ENCODE assay signal across 21 cellular contexts in the genomic region with DNA sequence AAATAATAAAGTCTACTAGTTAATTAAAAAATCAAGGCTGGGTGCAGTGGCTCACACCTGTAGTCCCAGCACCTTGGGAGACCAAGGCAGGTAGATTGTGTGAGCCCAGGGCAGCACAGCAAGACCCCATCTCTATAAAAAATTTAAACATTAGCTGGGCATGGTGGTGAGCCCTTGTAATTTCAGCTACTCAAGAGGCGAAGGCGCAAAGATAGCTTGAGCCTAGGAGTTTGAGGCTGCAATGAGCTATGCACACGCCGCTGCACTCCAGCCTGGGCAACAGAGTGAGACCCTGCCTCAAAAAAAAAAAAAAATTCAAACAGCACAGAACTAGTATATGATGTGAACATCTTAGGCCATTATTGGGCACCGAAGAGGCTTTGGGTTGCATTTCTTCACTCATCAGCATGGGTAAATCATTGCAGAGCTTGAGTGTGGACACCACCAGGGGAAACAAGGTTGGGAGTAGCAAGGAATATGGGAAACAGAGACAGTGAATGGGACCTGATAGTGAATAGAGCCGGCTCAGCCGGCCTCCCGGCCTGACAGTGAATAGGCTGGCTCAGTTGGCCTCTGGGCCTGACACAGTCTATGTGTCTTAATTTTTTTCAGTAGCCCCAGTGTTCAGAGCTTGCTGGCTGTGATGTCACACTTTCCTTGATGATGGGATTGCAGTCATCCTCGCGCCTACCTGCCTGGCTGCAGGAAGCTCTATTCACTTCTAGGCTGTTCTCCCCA.
DNase-seq lines count a peak whose midpoint lies in the region; ATAC-seq and TF ChIP-seq lines count a peak whose summit lies in the region.
"Had no signal": no experiment of that assay in that cellular context is flagged by ENCODE, and none has a peak within 500 bp of the region (broad histone marks: within the 10 kb centered on the region; RNA-seq: fewer than 3 reads in every experiment).

No MANE protein-coding gene starts in this region.

- WGBS in suprapubic skin = 95% methylated on average over 10 of the region's 10 CpGs

- no peaks in the 10 kb centered on the region for H3K9me3 ChIP-seq in CD4-positive, CD25-positive, alpha-beta regulatory T cell (ENCODE audit: control insufficient read depth in 2 of 2, low read length in 2 of 2)
- H3K9me3 ChIP-seq in suprapubic skin = no peaks in the 10 kb centered on the region
- H3K9me3 ChIP-seq: testis had no signal

- no peaks in the 10 kb centered on the region for H3K36me3 ChIP-seq in CD4-positive, CD25-positive, alpha-beta regulatory T cell (ENCODE audit: control insufficient read depth, insufficient read depth, low read length)
- H3K36me3 ChIP-seq in suprapubic skin = no peaks in the 10 kb centered on the region
- H3K36me3 ChIP-seq: BLaER1 had no signal

- DNase-seq in CD4-positive, CD25-positive, alpha-beta regulatory T cell = no peak
- no peak for DNase-seq in WTC11 (ENCODE audit: low spot score)
- DNase-seq in suprapubic skin (ENCODE audit: low spot score in 2 of 2) = no peak
- no peak for DNase-seq in NCI-H82 treated with DMSO at 0.1 percent for 48 hours (lab: John Stamatoyannopoulos, UW; ENCODE audit: unreplicated experiment)
- DNase-seq: ACHN; DND-41; effector CD4-positive, alpha-beta T cell; naive B cell; NCI-H1436; RPMI8226; testis had no signal

- POLR2A ChIA-PET in WTC11 (lab: Charles Lee) = no interaction called here

- peaks cover 20% of the 10 kb centered on the region for H3K4me1 ChIP-seq in CD4-positive, CD25-positive, alpha-beta regulatory T cell (ENCODE audit: control insufficient read depth, insufficient read depth, low read length, poor library complexity, severe bottlenecking)
- peaks cover 32% of the 10 kb centered on the region for H3K4me1 ChIP-seq in suprapubic skin
- H3K4me1 ChIP-seq: parathyroid adenoma had no signal

- TF ChIP-seq POLR2A in suprapubic skin (IDR thresholded peaks at IDR 0.05) = no peak

- H3K27ac Mint-ChIP-seq in CD4-positive, CD25-positive, alpha-beta regulatory T cell = peak overlapping the region; percentile 56 to 95 (median 80)
- H3K27ac Mint-ChIP-seq in WTC11 (no peak overlapping the region), nephron (peak overlapping the region; percentile 61 to 98 (median 87))
- H3K27ac Mint-ChIP-seq: activated naive CD4-positive, alpha-beta T cell treated with anti-CD3 and anti-CD28 coated beads, Interleukin-2, amount 50 U/mL, for 72 hours; memory B cell had no signal

- H3K4me3 Mint-ChIP-seq in CD4-positive, CD25-positive, alpha-beta regulatory T cell = no peak overlapping the region
- H3K4me3 Mint-ChIP-seq in WTC11 = no peak overlapping the region
- H3K4me3 Mint-ChIP-seq in nephron = no peak overlapping the region
- H3K4me3 Mint-ChIP-seq: memory B cell, naive B cell had no signal

- CTCF ChIA-PET in WTC11 (lab: Charles Lee) = interaction anchor here (0.6 to 0.8 kb wide), 3 partner anchors 49 to 295 kb away, joined by 3 to 4 read pairs (median 3); no protein-coding TSS in a partner anchor

- peaks cover 0 to 3% (median 0%) of the 10 kb centered on the region in 7 donors for H3K9me3 Mint-ChIP-seq in CD4-positive, CD25-positive, alpha-beta regulatory T cell
- H3K9me3 Mint-ChIP-seq in WTC11 (peaks cover 5% of the 10 kb centered on the region; the same call in 1 of the 2 replicates), nephron (peaks cover 3% of the 10 kb centered on the region)
- H3K9me3 Mint-ChIP-seq: activated naive CD4-positive, alpha-beta T cell treated with anti-CD3 and anti-CD28 coated beads, Interleukin-2, amount 50 U/mL, for 72 hours; memory B cell had no signal

- no peaks in the 10 kb centered on the region for H3K36me3 Mint-ChIP-seq in CD4-positive, CD25-positive, alpha-beta regulatory T cell
- H3K36me3 Mint-ChIP-seq in WTC11 (no peaks in the 10 kb centered on the region), nephron (ENCODE audit: low read depth) (no peaks in the 10 kb centered on the region)
- H3K36me3 Mint-ChIP-seq: activated naive CD4-positive, alpha-beta T cell treated with anti-CD3 and anti-CD28 coated beads, Interleukin-2, amount 50 U/mL, for 72 hours; memory B cell; naive B cell had no signal

- TF ChIP-seq CTCF in WTC11 (IDR thresholded peaks at IDR 0.05) (no peak), nephron (IDR thresholded peaks at IDR 0.05; ENCODE audit: unreplicated experiment in 3 of 3) (no peak), suprapubic skin (IDR thresholded peaks at IDR 0.05) (no peak)

- H3K27me3 ChIP-seq in CD4-positive, CD25-positive, alpha-beta regulatory T cell (ENCODE audit: control insufficient read depth, insufficient read depth, low read length) = no peaks in the 10 kb centered on the region
- H3K27me3 ChIP-seq in suprapubic skin = no peaks in the 10 kb centered on the region
- H3K27me3 ChIP-seq: BLaER1, testis had no signal

- TF ChIP-seq EP300 in suprapubic skin (IDR thresholded peaks at IDR 0.05) = no peak

- H3K4me3 ChIP-seq in CD4-positive, CD25-positive, alpha-beta regulatory T cell (ENCODE audit: low read depth, low read length) = no peak overlapping the region
- H3K4me3 ChIP-seq in suprapubic skin = no peak overlapping the region
- H3K4me3 ChIP-seq: BLaER1, SK-N-MC, testis had no signal

- H3K27ac ChIP-seq in CD4-positive, CD25-positive, alpha-beta regulatory T cell (ENCODE audit: insufficient read depth, low read length, poor library complexity, severe bottlenecking) = no peak overlapping the region
- H3K27ac ChIP-seq in suprapubic skin = peak overlapping the region; percentile 73
- H3K27ac ChIP-seq: BLaER1, parathyroid adenoma, SK-N-MC, VCaP had no signal

- H3K4me1 Mint-ChIP-seq in CD4-positive, CD25-positive, alpha-beta regulatory T cell = peaks cover 13 to 31% (median 15%) of the 10 kb centered on the region in 4 donors
- H3K4me1 Mint-ChIP-seq in WTC11 (peaks cover 22% of the 10 kb centered on the region), nephron (peaks cover 39% of the 10 kb centered on the region)
- H3K4me1 Mint-ChIP-seq: memory B cell, naive B cell had no signal

- ATAC-seq in CD4-positive, CD25-positive, alpha-beta regulatory T cell (ENCODE audit: low read depth in 2 of 2) = no peak
- no peak for ATAC-seq in WTC11
- ATAC-seq in HG03280 (IDR thresholded peaks at IDR 0.05; ENCODE audit: unreplicated experiment) = no peak
- ATAC-seq in GM18873 (IDR thresholded peaks at IDR 0.05; ENCODE audit: low FRiP score, unreplicated experiment) = no peak
- no peak for ATAC-seq in GM18868 (IDR thresholded peaks at IDR 0.05; ENCODE audit: unreplicated experiment)
- ATAC-seq: activated naive CD4-positive, alpha-beta T cell treated with anti-CD3 and anti-CD28 coated beads, Interleukin-2, amount 50 U/mL, for 72 hours had no signal

- H3K27me3 Mint-ChIP-seq in CD4-positive, CD25-positive, alpha-beta regulatory T cell = no peaks in the 10 kb centered on the region
- H3K27me3 Mint-ChIP-seq in WTC11 (ENCODE audit: low read depth) (no peaks in the 10 kb centered on the region; the same call in 1 of the 2 replicates), nephron (ENCODE audit: low read depth) (no peaks in the 10 kb centered on the region)

TF ChIP-seq in WTC11, 78 proteins besides CTCF, POLR2A, EP300 and RAD21:
- TF ChIP-seq, protein P1, sequence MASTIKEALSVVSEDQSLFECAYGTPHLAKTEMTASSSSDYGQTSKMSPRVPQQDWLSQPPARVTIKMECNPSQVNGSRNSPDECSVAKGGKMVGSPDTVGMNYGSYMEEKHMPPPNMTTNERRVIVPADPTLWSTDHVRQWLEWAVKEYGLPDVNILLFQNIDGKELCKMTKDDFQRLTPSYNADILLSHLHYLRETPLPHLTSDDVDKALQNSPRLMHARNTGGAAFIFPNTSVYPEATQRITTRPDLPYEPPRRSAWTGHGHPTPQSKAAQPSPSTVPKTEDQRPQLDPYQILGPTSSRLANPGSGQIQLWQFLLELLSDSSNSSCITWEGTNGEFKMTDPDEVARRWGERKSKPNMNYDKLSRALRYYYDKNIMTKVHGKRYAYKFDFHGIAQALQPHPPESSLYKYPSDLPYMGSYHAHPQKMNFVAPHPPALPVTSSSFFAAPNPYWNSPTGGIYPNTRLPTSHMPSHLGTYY (CRISPR knock-in tag; IDR thresholded peaks at IDR 0.05) = no peak
- no peak for TF ChIP-seq NFATC4 (CRISPR knock-in tag; IDR thresholded peaks at IDR 0.05)
- no peak for TF ChIP-seq JUN (CRISPR knock-in tag; IDR thresholded peaks at IDR 0.05)
- TF ChIP-seq ZNF121 (CRISPR knock-in tag; IDR thresholded peaks at IDR 0.05) = peak; percentile 91
